Comparison of ENCODE assay signal across 8 cellular contexts in the genomic region with DNA sequence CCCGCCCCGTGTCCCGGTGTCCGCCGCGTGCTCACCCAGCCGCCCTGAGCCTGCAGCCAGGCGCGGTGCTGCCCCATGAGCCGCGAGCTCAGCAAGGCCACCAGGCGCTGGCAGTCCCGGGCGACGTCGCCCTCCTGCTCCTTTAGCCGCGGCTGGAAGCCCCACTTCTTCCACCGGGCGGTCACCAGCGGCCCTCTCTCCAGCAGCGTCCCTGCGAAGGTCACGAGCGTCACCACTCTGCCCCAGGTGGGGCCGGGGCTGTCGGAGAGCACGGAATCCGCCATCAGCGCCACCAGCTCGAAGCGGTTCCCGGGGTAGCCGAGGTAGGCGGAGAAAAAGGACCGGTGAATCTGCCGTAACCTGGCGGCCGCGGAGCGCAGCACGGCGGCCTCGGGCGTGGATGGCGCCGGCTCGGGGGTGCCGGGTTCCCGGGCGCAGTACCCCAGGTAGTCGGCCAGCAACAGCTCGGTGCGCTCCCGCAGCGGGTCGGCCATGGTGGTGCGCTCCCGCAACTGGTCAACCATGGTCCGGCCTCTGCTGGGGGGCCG. TPM values are rescaled to one million over a fixed set of nuclear protein-coding genes. Genes with fewer than 3 reads are reported as not detected.
A peak's percentile ranks its signal among the peaks of the same experiment; 100 is the strongest.
DNase-seq lines count a peak whose midpoint lies in the region; ATAC-seq and TF ChIP-seq lines count a peak whose summit lies in the region.

No MANE protein-coding gene starts in this region.

- H3K36me3 ChIP-seq in IMR-90 (ENCODE audit: control insufficient read depth, insufficient read depth, low read length) = no peaks in the 10 kb centered on the region

- peak overlapping the region; percentile 36 for H3K4me3 ChIP-seq in IMR-90 (ENCODE audit: insufficient read depth, low read depth, low read length)

- H3K36me3 Mint-ChIP-seq in CD4-positive, alpha-beta T cell (ENCODE audit: low read depth) = no peaks in the 10 kb centered on the region
- no peaks in the 10 kb centered on the region for H3K36me3 Mint-ChIP-seq in activated T-helper 2 cell treated with anti-CD3 and anti-CD28 coated beads, Interferon-gamma antibody, Interleukin-2, Interleukin-4, amounts not matched to agents 10 μg/mL and 5 μg/mL and 100 μg/mL, durations not matched to agents 14 hours and 24 hours and 36 hours (ENCODE audit: low read depth)

- H2AFZ ChIP-seq in IMR-90 (replicated peaks; ENCODE audit: low read length, poor library complexity) = peak overlapping the region; percentile 92

- H2BK120ac ChIP-seq in IMR-90 (ENCODE audit: low read depth, low read length) = no peak overlapping the region

- no peak overlapping the region for H3K56ac ChIP-seq in IMR-90 (ENCODE audit: extremely low read depth, insufficient read depth, low read length)

- dilution Hi-C loops in IMR-90 (cut with HindIII; ENCODE audit: low sequenced_read_pairs, unreplicated experiment) = no loop called here

- CTCF ChIA-PET in CD4-positive, alpha-beta T cell (lab: Charles Lee) = no interaction called here
- CTCF ChIA-PET in IMR-90 (lab: Yijun Ruan, JAX) = no interaction called here

- H2AK9ac ChIP-seq in IMR-90 (replicated peaks; ENCODE audit: low read depth, low read length, poor library complexity) = peak overlapping the region; percentile 80

- no peak overlapping the region for H2BK20ac ChIP-seq in IMR-90 (ENCODE audit: low read depth, low read length)

- H3K23ac ChIP-seq in IMR-90 (ENCODE audit: low read depth, low read length) = no peak overlapping the region

- H4K91ac ChIP-seq in IMR-90 (ENCODE audit: insufficient read depth, low read depth, low read length) = no peak overlapping the region

- peaks cover 16% of the 10 kb centered on the region for H3K4me1 Mint-ChIP-seq in CD4-positive, alpha-beta T cell (ENCODE audit: low read depth)
- peaks cover 16% of the 10 kb centered on the region for H3K4me1 Mint-ChIP-seq in activated T-helper 2 cell treated with anti-CD3 and anti-CD28 coated beads, Interferon-gamma antibody, Interleukin-2, Interleukin-4, amounts not matched to agents 10 μg/mL and 5 μg/mL and 100 μg/mL, durations not matched to agents 14 hours and 24 hours and 36 hours (ENCODE audit: low read depth)

- no peak overlapping the region for H2BK5ac ChIP-seq in IMR-90 (ENCODE audit: low read depth, low read length, poor library complexity, severe bottlenecking)

- H3K4me1 ChIP-seq in IMR-90 (ENCODE audit: control insufficient read depth, insufficient read depth, low read length) = peaks cover 4% of the 10 kb centered on the region

- no peak overlapping the region for H2AK5ac ChIP-seq in IMR-90 (ENCODE audit: low read depth, low read length)

- POLR2A ChIA-PET in CD4-positive, alpha-beta T cell (lab: Charles Lee) = interaction anchor here (0.7 to 1.5 kb wide), 2 partner anchors 66 to 119 kb away, joined by 3 to 6 read pairs; no protein-coding TSS in a partner anchor
- POLR2A ChIA-PET in IMR-90 (lab: Charles Lee; ENCODE audit: unreplicated experiment) = no interaction called here

- no peak overlapping the region for H3K27ac Mint-ChIP-seq in CD4-positive, alpha-beta T cell
- no peak overlapping the region for H3K27ac Mint-ChIP-seq in activated T-helper 2 cell treated with anti-CD3 and anti-CD28 coated beads, Interferon-gamma antibody, Interleukin-2, Interleukin-4, amounts not matched to agents 10 μg/mL and 5 μg/mL and 100 μg/mL, durations not matched to agents 14 hours and 24 hours and 36 hours

- no peak overlapping the region for H4K8ac ChIP-seq in IMR-90 (ENCODE audit: low read depth in 2 of 2, low read length in 2 of 2)

- no peaks in the 10 kb centered on the region for H3K9me3 ChIP-seq in CD4-positive, alpha-beta T cell (ENCODE audit: control insufficient read depth, low read length)
- no peaks in the 10 kb centered on the region for H3K9me3 ChIP-seq in IMR-90 (ENCODE audit: control insufficient read depth, insufficient read depth, low read length)

- H3K4me2 ChIP-seq in IMR-90 (ENCODE audit: low read depth, low read length) = peak overlapping the region; percentile 83

- no peaks in the 10 kb centered on the region for H4K20me1 ChIP-seq in IMR-90 (ENCODE audit: insufficient read depth, low read length)

- peaks cover 9% of the 10 kb centered on the region for H3K27me3 ChIP-seq in CD4-positive, alpha-beta T cell (ENCODE audit: control insufficient read depth, insufficient read depth, low read length)
- peaks cover 34% of the 10 kb centered on the region for H3K27me3 ChIP-seq in IMR-90 (ENCODE audit: control insufficient read depth, insufficient read depth, low read length)

- 18% methylated on average over 23 of the region's 61 CpGs; no CpG with 5 or more reads in 1 of the 2 experiments for WGBS in IMR-90 (ENCODE audit: extremely low coverage in 2 of 2, insufficient read length in 1 of 2), 2 experiments

- intact Hi-C loops in CD4-positive, alpha-beta T cell (cut with DNase I, micrococcal nuclease) = no loop called here
- intact Hi-C loops in IMR-90 (cut with micrococcal nuclease) = no loop called here
- intact Hi-C loops in activated T-helper 2 cell treated with anti-CD3 and anti-CD28 coated beads, Interferon-gamma antibody, Interleukin-2, Interleukin-4, amounts not matched to agents 10 μg/mL and 5 μg/mL and 100 μg/mL, durations not matched to agents 14 hours and 24 hours and 36 hours (cut with micrococcal nuclease) = no loop called here
- intact Hi-C loops in left cardiac atrium (cut with DNase I) = no loop called here

- H4K5ac ChIP-seq in IMR-90 (ENCODE audit: low read depth, low read length) = no peak overlapping the region

- peak; percentile 9 to 56 (median 29) for DNase-seq in CD4-positive, alpha-beta T cell
- DNase-seq in IMR-90 (no peak), left cardiac atrium (peak; percentile 38), DMS153 (lab: John Stamatoyannopoulos, UW) (no peak), NCI-H2081 treated with DMSO at 0.1 percent for 48 hours (lab: John Stamatoyannopoulos, UW) (no peak), DMS153 treated with DMSO at 0.1 percent for 48 hours (lab: John Stamatoyannopoulos, UW; ENCODE audit: unreplicated experiment) (no peak)
- DNase-seq in activated T-helper 2 cell treated with anti-CD3 and anti-CD28 coated beads, Interferon-gamma antibody, Interleukin-2, Interleukin-4, amounts not matched to agents 10 μg/mL and 5 μg/mL and 100 μg/mL, durations not matched to agents 14 hours and 24 hours and 36 hours (ENCODE audit: low spot score) = peak; percentile 37
- DNase-seq in stimulated activated CD4-positive, alpha-beta T cell treated with anti-CD3 and anti-CD28 coated beads, Interleukin-15, amount 100 ng/mL, for 24 hours = peak; percentile 66

- in situ Hi-C loops in IMR-90 (cut with MboI; ENCODE audit: low sequenced_read_pairs) = no loop called here

- ATAC-seq in CD4-positive, alpha-beta T cell (ENCODE audit: poor library complexity) = peak; percentile 89
- ATAC-seq in IMR-90 (ENCODE audit: low read depth) = peak; percentile 44
- peak; percentile 78 to 80 for ATAC-seq in left cardiac atrium

- no peak overlapping the region for H3K14ac ChIP-seq in IMR-90 (replicated peaks; ENCODE audit: low read depth, low read length)

- H3K18ac ChIP-seq in IMR-90 (ENCODE audit: low read depth, low read length) = no peak overlapping the region

- H3K9ac ChIP-seq in IMR-90 (ENCODE audit: low read depth, low read length) = no peak overlapping the region

- TF ChIP-seq CTCF in CD4-positive, alpha-beta T cell (IDR thresholded peaks at IDR 0.05) = peak; percentile 21
- no peak for TF ChIP-seq CTCF in IMR-90 (conservative IDR thresholded peaks at IDR 0.05; ENCODE audit: low read depth, low read length)

- no peak overlapping the region for H3K27ac ChIP-seq in CD4-positive, alpha-beta T cell (ENCODE audit: low read depth, low read length)
- H3K27ac ChIP-seq in IMR-90 (ENCODE audit: insufficient read depth, low read length) = no peak overlapping the region

- H3K4me3 Mint-ChIP-seq in CD4-positive, alpha-beta T cell = peak overlapping the region; percentile 73
- H3K4me3 Mint-ChIP-seq in activated T-helper 2 cell treated with anti-CD3 and anti-CD28 coated beads, Interferon-gamma antibody, Interleukin-2, Interleukin-4, amounts not matched to agents 10 μg/mL and 5 μg/mL and 100 μg/mL, durations not matched to agents 14 hours and 24 hours and 36 hours (ENCODE audit: low read depth) = peak overlapping the region; percentile 74

- H3K4ac ChIP-seq in IMR-90 (ENCODE audit: low read depth, low read length) = no peak overlapping the region

- BruUV-seq in IMR-90 (replicated peaks; lab: Mats Ljungman, UMichigan) = no TSS peak

- H3K27me3 Mint-ChIP-seq in CD4-positive, alpha-beta T cell = peaks cover 29% of the 10 kb centered on the region
- peaks cover 35% of the 10 kb centered on the region for H3K27me3 Mint-ChIP-seq in activated T-helper 2 cell treated with anti-CD3 and anti-CD28 coated beads, Interferon-gamma antibody, Interleukin-2, Interleukin-4, amounts not matched to agents 10 μg/mL and 5 μg/mL and 100 μg/mL, durations not matched to agents 14 hours and 24 hours and 36 hours (ENCODE audit: low read depth)

- H3K79me1 ChIP-seq in IMR-90 (ENCODE audit: low read depth in 1 of 2, low read length in 2 of 2) = no peaks in the 10 kb centered on the region

- no peaks in the 10 kb centered on the region for H3K9me1 ChIP-seq in IMR-90 (ENCODE audit: insufficient read depth, low read length)

- no peak for TF ChIP-seq RAD21 in IMR-90 (IDR thresholded peaks at IDR 0.05; ENCODE audit: low read length)

- H2BK15ac ChIP-seq in IMR-90 (ENCODE audit: low read depth, low read length) = no peak overlapping the region

- TF ChIP-seq POLR2A in IMR-90 (IDR thresholded peaks at IDR 0.05; ENCODE audit: low read depth, low read length) = no peak

- H3K9me3 Mint-ChIP-seq in CD4-positive, alpha-beta T cell = no peaks in the 10 kb centered on the region
- H3K9me3 Mint-ChIP-seq in activated T-helper 2 cell treated with anti-CD3 and anti-CD28 coated beads, Interferon-gamma antibody, Interleukin-2, Interleukin-4, amounts not matched to agents 10 μg/mL and 5 μg/mL and 100 μg/mL, durations not matched to agents 14 hours and 24 hours and 36 hours = no peaks in the 10 kb centered on the region

TF ChIP-seq in IMR-90, 13 proteins besides CTCF, POLR2A, EP300 and RAD21 (continues in another document):
- TF ChIP-seq RFX5 (IDR thresholded peaks at IDR 0.05; ENCODE audit: low read depth, low read length) (no peak), CEBPB (IDR thresholded peaks at IDR 0.05; ENCODE audit: low read depth, low read length) (no peak)

RNA-seq across cellular contexts. Expression of a gene that starts 0.3 kb away (rescaled TPM):
- total RNA-seq in CD4-positive, alpha-beta T cell = under 1 TPM; 0.20 to 0.55 TPM
- not detected in 2 replicates for total RNA-seq in IMR-90 (2012; rRNA removed)
- not detected in 2 replicates for polyA plus RNA-seq in IMR-90 (2012; rRNA removed)
- polyA plus RNA-seq in IMR-90 (2012; cell fraction: cytosol; rRNA removed) = 0.07 and 0.08 TPM in 2 replicates
- 0.10 and 0.31 TPM in 2 replicates for polyA plus RNA-seq in IMR-90 (2012; cell fraction: nucleus; rRNA removed; ENCODE audit: low replicate concordance)
- 0.41 TPM in 1 of 2 replicates, not detected in the other for total RNA-seq in activated T-helper 2 cell treated with anti-CD3 and anti-CD28 coated beads, Interferon-gamma antibody, Interleukin-2, Interleukin-4, amounts not matched to agents 10 μg/mL and 5 μg/mL and 100 μg/mL, durations not matched to agents 14 hours and 24 hours and 36 hours
- not detected for total RNA-seq in left cardiac atrium

Comparison
In these comparisons a context has a peak if more than half of its experiments do, and no peak if none do; other contexts are left out.
1. DNase-seq: peak in CD4-positive, alpha-beta T cell (10 of 10), activated T-helper 2 cell treated with anti-CD3 and anti-CD28 coated beads, Interferon-gamma antibody, Interleukin-2, Interleukin-4, amounts not matched to agents 10 μg/mL and 5 μg/mL and 100 μg/mL, durations not matched to agents 14 hours and 24 hours and 36 hours (single experiment), left cardiac atrium (single experiment) and stimulated activated CD4-positive, alpha-beta T cell treated with anti-CD3 and anti-CD28 coated beads, Interleukin-15, amount 100 ng/mL, for 24 hours (single experiment); none in IMR-90 (single experiment), DMS153 (single experiment), NCI-H2081 treated with DMSO at 0.1 percent for 48 hours (single experiment) and DMS153 treated with DMSO at 0.1 percent for 48 hours (single experiment).
2. Peak in every context shown above with its lines, with median percentiles within 50 percentile points of each other: ATAC-seq.